In the genomic region with DNA sequence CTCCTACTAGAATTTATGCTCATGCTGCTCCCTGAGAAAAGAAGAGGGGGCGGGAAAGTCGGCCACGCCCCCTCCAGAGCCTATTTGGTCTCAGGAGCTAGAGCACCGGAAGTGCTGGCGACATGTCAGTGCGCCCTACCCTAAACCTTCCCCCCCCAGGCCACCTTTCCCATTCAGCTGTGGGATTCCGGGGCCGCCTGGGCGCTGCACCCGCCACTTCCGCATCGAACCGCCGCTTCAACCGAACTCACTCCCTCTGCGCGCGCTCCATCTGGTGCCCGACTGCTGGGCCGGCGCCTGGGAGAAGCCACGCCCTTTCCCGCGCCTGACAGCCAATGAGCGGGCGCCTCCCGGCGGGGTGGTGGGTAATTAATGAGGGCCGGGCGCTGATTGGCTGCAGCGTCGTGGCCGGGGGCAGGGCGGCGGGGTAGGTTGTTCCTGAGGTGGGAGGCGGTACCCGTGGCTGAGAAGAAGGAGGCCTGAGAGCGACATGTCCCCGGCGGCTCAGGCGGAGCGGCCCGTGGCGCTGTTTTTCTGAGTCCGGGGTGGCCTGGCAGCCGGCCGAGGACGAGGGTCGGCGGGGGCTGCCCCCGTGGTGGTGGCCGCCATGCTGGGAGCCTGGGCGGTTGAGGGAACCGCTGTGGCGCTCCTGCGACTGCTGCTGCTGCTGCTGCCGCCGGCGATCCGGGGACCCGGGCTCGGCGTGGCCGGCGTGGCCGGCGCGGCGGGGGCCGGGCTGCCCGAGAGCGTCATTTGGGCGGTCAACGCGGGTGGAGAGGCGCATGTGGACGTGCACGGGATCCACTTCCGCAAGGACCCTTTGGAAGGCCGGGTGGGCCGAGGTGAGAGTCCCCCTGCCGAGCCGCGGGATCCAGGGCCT, we compare ENCODE assay signal across 8 cellular contexts. TPM values are rescaled to one million over a fixed set of nuclear protein-coding genes. Genes with fewer than 3 reads are reported as not detected.
DNase-seq lines count a peak whose midpoint lies in the region; ATAC-seq and TF ChIP-seq lines count a peak whose summit lies in the region.

A gene with protein sequence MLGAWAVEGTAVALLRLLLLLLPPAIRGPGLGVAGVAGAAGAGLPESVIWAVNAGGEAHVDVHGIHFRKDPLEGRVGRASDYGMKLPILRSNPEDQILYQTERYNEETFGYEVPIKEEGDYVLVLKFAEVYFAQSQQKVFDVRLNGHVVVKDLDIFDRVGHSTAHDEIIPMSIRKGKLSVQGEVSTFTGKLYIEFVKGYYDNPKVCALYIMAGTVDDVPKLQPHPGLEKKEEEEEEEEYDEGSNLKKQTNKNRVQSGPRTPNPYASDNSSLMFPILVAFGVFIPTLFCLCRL (plus strand): TSS at position 460 of the 880 bp plus-strand sequence. CDS start 148 bp downstream, at position 608.

- no peaks in the 10 kb centered on the region for H3K9me3 Mint-ChIP-seq in T-helper 2 cell treated with Interferon-gamma antibody and Interleukin-4, amounts not matched to agents 5 μg/mL and 100 μg/mL, for 36 hours

- H3K36me3 Mint-ChIP-seq in T-helper 2 cell treated with Interferon-gamma antibody and Interleukin-4, amounts not matched to agents 5 μg/mL and 100 μg/mL, for 36 hours (ENCODE audit: low read depth): peaks cover 5% of the 10 kb centered on the region

- peak within 1 kb of the TSS; percentile 92 for H3K27ac Mint-ChIP-seq in T-helper 2 cell treated with Interferon-gamma antibody and Interleukin-4, amounts not matched to agents 5 μg/mL and 100 μg/mL, for 36 hours

- H3K4me3 Mint-ChIP-seq in T-helper 2 cell treated with Interferon-gamma antibody and Interleukin-4, amounts not matched to agents 5 μg/mL and 100 μg/mL, for 36 hours: peak within 1 kb of the TSS; percentile 92

- H3K27ac ChIP-seq in ascending aorta: peak within 1 kb of the TSS; percentile 87 to 89
- H3K27ac ChIP-seq in right cardiac atrium (ENCODE audit: low read length): peak within 1 kb of the TSS; percentile 95
- H3K27ac ChIP-seq in vagina: peak within 1 kb of the TSS; percentile 92

- no peaks in the 10 kb centered on the region for H3K36me3 ChIP-seq in ascending aorta
- H3K36me3 ChIP-seq in vagina: no peaks in the 10 kb centered on the region

- no peaks in the 10 kb centered on the region for H3K27me3 Mint-ChIP-seq in T-helper 2 cell treated with Interferon-gamma antibody and Interleukin-4, amounts not matched to agents 5 μg/mL and 100 μg/mL, for 36 hours (ENCODE audit: low read depth)

- ATAC-seq in GM18502 (IDR thresholded peaks at IDR 0.05; ENCODE audit: poor library complexity, unreplicated experiment) (peak; percentile 74), HG02970 (IDR thresholded peaks at IDR 0.05; ENCODE audit: low FRiP score, unreplicated experiment) (peak; percentile 70), right cardiac atrium (peak; percentile 96)

- TF ChIP-seq POLR2A in vagina (IDR thresholded peaks at IDR 0.05): peak in 1 of 2 donors; percentile 59

- H3K4me3 ChIP-seq in ascending aorta (peak within 1 kb of the TSS; percentile 75 to 99), right cardiac atrium (ENCODE audit: low read length) (peak within 1 kb of the TSS; percentile 99), vagina (peak within 1 kb of the TSS; percentile 72 to 77)

- peaks cover 51% of the 10 kb centered on the region for H3K4me1 Mint-ChIP-seq in T-helper 2 cell treated with Interferon-gamma antibody and Interleukin-4, amounts not matched to agents 5 μg/mL and 100 μg/mL, for 36 hours (ENCODE audit: low read depth)

- H3K4me1 ChIP-seq in ascending aorta (peaks cover 7 to 28% of the 10 kb centered on the region in 2 donors), right cardiac atrium (ENCODE audit: control insufficient read depth, insufficient read depth, low read length) (peaks cover 13% of the 10 kb centered on the region), vagina (peaks cover 47% of the 10 kb centered on the region)

- no peaks in the 10 kb centered on the region for H3K9me3 ChIP-seq in ascending aorta
- H3K9me3 ChIP-seq in right cardiac atrium (ENCODE audit: control insufficient read depth, low read length): no peaks in the 10 kb centered on the region
- H3K9me3 ChIP-seq in vagina: no peaks in the 10 kb centered on the region

- intact Hi-C loops in ascending aorta (cut with DNase I): loop anchor here (1.0 to 2.0 kb wide), 7 partner anchors 23 to 218 kb away; partner anchors contain the start of genes ACADS, POP5, SPPL3 and UNC119B
- intact Hi-C loops in right cardiac atrium (cut with DNase I): no loop called here
- intact Hi-C loops in vagina (cut with DNase I): loop anchor here (2.0 kb wide), 1 partner anchor 40 kb away; no protein-coding TSS in a partner anchor

- DNase-seq in NCI-H1930 (lab: John Stamatoyannopoulos, UW): peak; percentile 96 to 97
- peak; percentile 100 for DNase-seq in T-helper 2 cell treated with Interferon-gamma antibody and Interleukin-4, amounts not matched to agents 5 μg/mL and 100 μg/mL, for 36 hours (ENCODE audit: low spot score)
- DNase-seq in ascending aorta (ENCODE audit: low spot score in 2 of 2): peak; percentile 92 to 99
- DNase-seq in right cardiac atrium: peak; percentile 98 to 100 (median 99)
- DNase-seq in putamen (ENCODE audit: low spot score): peak; percentile 98
- peak; percentile 98 to 99 for DNase-seq in vagina (ENCODE audit: extremely low spot score in 2 of 2)

- TF ChIP-seq CTCF in ascending aorta (IDR thresholded peaks at IDR 0.05) (peak in 2 of 3 experiments; percentile 1 to 21), vagina (IDR thresholded peaks at IDR 0.05) (no peak)

- under 1% methylated on average over 84 of the region's 84 CpGs for WGBS in right cardiac atrium

- H3K27me3 ChIP-seq in ascending aorta: no peaks in the 10 kb centered on the region
- no peaks in the 10 kb centered on the region for H3K27me3 ChIP-seq in right cardiac atrium (ENCODE audit: control insufficient read depth, insufficient read depth)
- H3K27me3 ChIP-seq in vagina: no peaks in the 10 kb centered on the region

RNA-seq across cellular contexts. Expression of the gene that starts here (rescaled TPM):
- total RNA-seq in ascending aorta (47.5 TPM), right cardiac atrium (100 to 1,000 TPM; 157 to 257 (median 193) TPM), vagina (33.1 TPM)
- 93.6 TPM for polyA plus RNA-seq in right cardiac atrium

Comparison
In these comparisons a context has a peak if more than half of its experiments do, and no peak if none do; other contexts are left out.
1. Peak in every context shown above with its lines: DNase-seq, ATAC-seq, H3K4me3 ChIP-seq and H3K27ac ChIP-seq.
2. CTCF ChIP-seq: peak in ascending aorta (2 of 3); none in vagina (0 of 3).
3. intact Hi-C loops: an anchor here in ascending aorta (1.0 to 2.0 kb wide) and vagina (2.0 kb wide); none called in right cardiac atrium.